Comparison of ENCODE assay signal across 10 cellular contexts in genomic region chr5:141835928-141836667, GRCh38. TPM values are rescaled to one million over a fixed set of nuclear protein-coding genes. Genes with fewer than 3 reads are reported as not detected.
A peak's percentile ranks its signal among the peaks of the same experiment; 100 is the strongest.
DNase-seq lines count a peak whose midpoint lies in the region; ATAC-seq, FAIRE-seq and TF ChIP-seq lines count a peak whose summit lies in the region.
"Had no signal": no experiment of that assay in that cellular context is flagged by ENCODE, and none has a peak within 500 bp of the region (broad histone marks: within the 10 kb centered on the region; RNA-seq: fewer than 3 reads in every experiment).

No MANE protein-coding gene starts in this region.

- intact Hi-C loops in uterus (cut with DNase I; ENCODE audit: low total_unique reads) = no loop called here

- H3K9ac ChIP-seq in H1 (replicated peaks in 1 of 4; ENCODE audit: extremely low read depth in 1 of 4, low read depth in 3 of 4, low read length in 3 of 4) = no peak overlapping the region

- H2BK20ac ChIP-seq in H1 (ENCODE audit: low read length) = peak overlapping the region; percentile 92

- H3K9me3 ChIP-seq in H1 (ENCODE audit: insufficient read depth in 2 of 2, low read depth in 1 of 2, low read length in 1 of 2) = no peaks in the 10 kb centered on the region
- no peaks in the 10 kb centered on the region for H3K9me3 ChIP-seq in uterus

- no peaks in the 10 kb centered on the region for H3K79me1 ChIP-seq in H1 (ENCODE audit: low read depth, low read length)

- H4K5ac ChIP-seq in H1 (ENCODE audit: insufficient read length, low read depth, low read length) = no peak overlapping the region

- H3K4me2 ChIP-seq in H1 (ENCODE audit: insufficient read depth in 1 of 2, low read depth in 2 of 2, low read length in 2 of 2) = peak overlapping the region in 1 of 2 experiments; percentile 7; a peak in 3 of 4 replicates

- no peak overlapping the region for H2AFZ ChIP-seq in H1 (ENCODE audit: low read length)

- H4K8ac ChIP-seq in H1 (ENCODE audit: extremely low read depth, insufficient read depth, low read length) = no peak overlapping the region

- H3K4me1 Mint-ChIP-seq in activated T-cell treated with anti-CD3 and anti-CD28 coated beads, Interleukin-2, amount 50 U/mL, for 4 hours (ENCODE audit: low read depth) = peaks cover 11% of the 10 kb centered on the region
- peaks cover 37% of the 10 kb centered on the region for H3K4me1 Mint-ChIP-seq in mesothelial cell of epicardium
- H3K4me1 Mint-ChIP-seq: activated CD8-positive, alpha-beta memory T cell treated with anti-CD3 and anti-CD28 coated beads, Interleukin-2, amount 10 ng/mL, durations not matched to agents 7 days and 5 days had no signal

- TF ChIP-seq EP300 in H1 (IDR thresholded peaks at IDR 0.05; ENCODE audit: borderline replicate concordance in 1 of 2, low read depth in 2 of 2, low read length in 2 of 2) = no peak

- H3K4me1 ChIP-seq in H1 (replicated peaks in 1 of 4; ENCODE audit: control insufficient read depth in 3 of 4, insufficient read depth in 4 of 4, low read length in 3 of 4) (peaks cover 31 to 46% (median 43%) of the 10 kb centered on the region in 4 experiments), uterus (peaks cover 0 to 13% of the 10 kb centered on the region in 2 donors)

- peak overlapping the region; percentile 12 for H3K27ac Mint-ChIP-seq in mesothelial cell of epicardium
- H3K27ac Mint-ChIP-seq: activated CD8-positive, alpha-beta memory T cell treated with anti-CD3 and anti-CD28 coated beads, Interleukin-2, amount 10 ng/mL, durations not matched to agents 7 days and 5 days had no signal

- peak overlapping the region; percentile 51 for H2BK12ac ChIP-seq in H1 (ENCODE audit: low read depth, low read length)

- no peak overlapping the region for H3K56ac ChIP-seq in H1 (replicated peaks; ENCODE audit: insufficient read length, low read depth, low read length)

- peak overlapping the region; percentile 68 for H3K18ac ChIP-seq in H1 (ENCODE audit: extremely low read depth, low read length)

- no peaks in the 10 kb centered on the region for H3K79me2 ChIP-seq in H1 (ENCODE audit: control insufficient read depth in 1 of 2, insufficient read depth in 2 of 2, low read length in 2 of 2)

- WGBS in H1 (ENCODE audit: extremely low coverage in 1 of 2, insufficient coverage in 1 of 2, insufficient read length in 1 of 2, insufficient replicate concordance in 2 of 2, low coverage in 1 of 2, low lambda C conversion rate in 2 of 2, missing lambda C conversion rate in 1 of 2), 2 experiments = 63% methylated on average over 13 of the region's 13 CpGs; no CpG with 5 or more reads in 1 of the 2 experiments

- H3K27me3 Mint-ChIP-seq in activated T-cell treated with anti-CD3 and anti-CD28 coated beads, Interleukin-2, amount 50 U/mL, for 4 hours (ENCODE audit: low read depth) = peaks cover 12% of the 10 kb centered on the region
- H3K27me3 Mint-ChIP-seq in mesothelial cell of epicardium (ENCODE audit: low read depth) = peaks cover 11% of the 10 kb centered on the region

- no peaks in the 10 kb centered on the region for H4K20me1 ChIP-seq in H1 (replicated peaks in 1 of 2; ENCODE audit: control insufficient read depth in 1 of 2, insufficient read depth in 2 of 2, low read length in 2 of 2)

- peak overlapping the region; percentile 44 for H2BK120ac ChIP-seq in H1 (replicated peaks; ENCODE audit: low read depth, low read length)

- no peak overlapping the region for H3K14ac ChIP-seq in H1 (ENCODE audit: insufficient read length)

- H3K36me3 Mint-ChIP-seq in activated T-cell treated with anti-CD3 and anti-CD28 coated beads, Interleukin-2, amount 50 U/mL, for 4 hours (ENCODE audit: insufficient read depth) = no peaks in the 10 kb centered on the region
- no peaks in the 10 kb centered on the region for H3K36me3 Mint-ChIP-seq in mesothelial cell of epicardium
- H3K36me3 Mint-ChIP-seq: activated CD8-positive, alpha-beta memory T cell treated with anti-CD3 and anti-CD28 coated beads, Interleukin-2, amount 10 ng/mL, durations not matched to agents 7 days and 5 days had no signal

- no peaks in the 10 kb centered on the region for H3K36me3 ChIP-seq in H1 (ENCODE audit: control insufficient read depth in 2 of 4, insufficient read depth in 4 of 4, low read length in 3 of 4)
- no peaks in the 10 kb centered on the region for H3K36me3 ChIP-seq in uterus

- no peak for ATAC-seq in activated T-cell treated with anti-CD3 and anti-CD28 coated beads, Interleukin-2, amount 50 U/mL, for 4 hours
- ATAC-seq: activated CD8-positive, alpha-beta memory T cell treated with anti-CD3 and anti-CD28 coated beads, Interleukin-2, amount 10 ng/mL, durations not matched to agents 7 days and 5 days had no signal

- peak overlapping the region; percentile 47; the same call in 1 of the 2 replicates for H2BK15ac ChIP-seq in H1 (ENCODE audit: low read length)

- FAIRE-seq in H1 (lab: Jason Lieb, UNC) (no peak), GM19239 (lab: Jason Lieb, UNC) (no peak)

- CTCF ChIA-PET in H1 (lab: Charles Lee; ENCODE audit: partially characterized antibody) = interaction anchor here (0.7 to 17.3 kb wide), 19 partner anchors 9 to 134 kb away, joined by 3 to 273 read pairs (median 4); partner anchors contain the start of genes PCDH1 and RNF14

- H3K23me2 ChIP-seq in H1 (ENCODE audit: low read depth, low read length) = no peaks in the 10 kb centered on the region; the same call in 1 of the 2 replicates

- peak overlapping the region; percentile 45 for H2AK5ac ChIP-seq in H1 (ENCODE audit: low read depth, low read length)

- TF ChIP-seq CTCF in H1 (IDR thresholded peaks at IDR 0.05; ENCODE audit: control extremely low read depth in 1 of 3, insufficient read depth in 1 of 3, low read depth in 1 of 3, low read length in 3 of 3) = no peak
- TF ChIP-seq CTCF in mesothelial cell of epicardium (IDR thresholded peaks at IDR 0.05; ENCODE audit: unreplicated experiment) = no peak
- no peak for TF ChIP-seq CTCF in uterus (IDR thresholded peaks at IDR 0.05)

- H3K23ac ChIP-seq in H1 (ENCODE audit: insufficient read length) = no peak overlapping the region

- no peaks in the 10 kb centered on the region for H3K9me3 Mint-ChIP-seq in activated T-cell treated with anti-CD3 and anti-CD28 coated beads, Interleukin-2, amount 50 U/mL, for 4 hours
- H3K9me3 Mint-ChIP-seq in mesothelial cell of epicardium = peaks cover 6% of the 10 kb centered on the region

- no peak for TF ChIP-seq RAD21 in H1 (IDR thresholded peaks at IDR 0.05 in 1 of 2, conservative IDR thresholded peaks at IDR 0.05 in 1 of 2; ENCODE audit: low read depth in 2 of 2, low read length in 2 of 2)

- 0 out of 2 replicates have a peak overlapping the region, but pooled peaks have one; percentile 14 for H3K27ac ChIP-seq in H1 (ENCODE audit: low read depth, low read length)
- H3K27ac ChIP-seq in uterus = peak overlapping the region; percentile 49 to 73

- TF ChIP-seq POLR2A in H1 (IDR thresholded peaks at IDR 0.05; ENCODE audit: control extremely low read depth in 1 of 2, low read depth in 2 of 2, low read length in 2 of 2) (no peak), uterus (IDR thresholded peaks at IDR 0.05) (no peak)

- DNase-seq in activated T-cell treated with anti-CD3 and anti-CD28 coated beads, Interleukin-2, amount 50 U/mL, for 4 hours = no peak
- no peak for DNase-seq in activated T-cell treated with anti-CD3 and anti-CD28 coated beads, Interleukin-2, amount 50 U/mL, for 1 hour
- DNase-seq in H1 (ENCODE audit: low read depth in 1 of 2, low spot score in 2 of 2) (no peak), mesothelial cell of epicardium (ENCODE audit: low spot score in 2 of 2, unreplicated experiment in 2 of 2) (no peak), uterus (peak in 1 of 2 donors; percentile 57), amniotic stem cell (lab: John Stamatoyannopoulos, UW) (no peak), GM19239 (ENCODE audit: insufficient read length, low spot score) (no peak), ureter (ENCODE audit: low spot score) (no peak)
- DNase-seq: activated CD8-positive, alpha-beta memory T cell treated with anti-CD3 and anti-CD28 coated beads, Interleukin-2, amount 10 ng/mL, durations not matched to agents 7 days and 5 days; NCI-H526 treated with DMSO at 0.1 percent for 48 hours had no signal

- H3K4me3 ChIP-seq in H1 (ENCODE audit: extremely low read depth in 1 of 4, insufficient read depth in 2 of 4, low read depth in 3 of 4, low read length in 4 of 4) (no peak overlapping the region), uterus (no peak overlapping the region)

- peak overlapping the region; percentile 82 for H4K91ac ChIP-seq in H1 (replicated peaks; ENCODE audit: insufficient read length, low read length)

- POLR2A ChIA-PET in H1 (lab: Charles Lee; ENCODE audit: partially characterized antibody) = interaction anchor here (0.9 to 7.9 kb wide), 12 partner anchors 9 to 78 kb away, joined by 3 to 121 read pairs (median 12); partner anchors contain the start of gene PCDH1

- H2BK5ac ChIP-seq in H1 (ENCODE audit: low read depth, low read length) = peak overlapping the region; percentile 91; the same call in 1 of the 2 replicates

- H3K27me3 ChIP-seq in H1 (replicated peaks in 1 of 4; ENCODE audit: control insufficient read depth in 3 of 4, extremely low read depth in 1 of 4, insufficient read depth in 3 of 4, low read length in 3 of 4) = no peaks in the 10 kb centered on the region
- no peaks in the 10 kb centered on the region for H3K27me3 ChIP-seq in uterus

- H3K4ac ChIP-seq in H1 (replicated peaks; ENCODE audit: insufficient read length, low read depth, low read length) = peak overlapping the region; percentile 40

- H3K4me3 Mint-ChIP-seq in activated T-cell treated with anti-CD3 and anti-CD28 coated beads, Interleukin-2, amount 50 U/mL, for 4 hours = peak overlapping the region; percentile 29
- H3K4me3 Mint-ChIP-seq in mesothelial cell of epicardium = no peak overlapping the region
- H3K4me3 Mint-ChIP-seq: activated CD8-positive, alpha-beta memory T cell treated with anti-CD3 and anti-CD28 coated beads, Interleukin-2, amount 10 ng/mL, durations not matched to agents 7 days and 5 days had no signal

TF ChIP-seq in H1, 55 proteins besides CTCF, POLR2A, EP300 and RAD21 (continues in another document):
- TF ChIP-seq MAX (IDR thresholded peaks at IDR 0.05) = no peak

RNA-seq across cellular contexts. Expression of gene PCDH1, which starts 42.1 kb away (rescaled TPM):
- under 1 TPM; 0.05 to 0.24 (median 0.14) TPM for total RNA-seq in activated T-cell treated with anti-CD3 and anti-CD28 coated beads, Interleukin-2, amount 50 U/mL, for 4 hours
- total RNA-seq in H1 (2021; fragmentation: NEBNext Ultra II Directional; extraction: Animal tissue kit (Norgen Biotek cat#: 25700)) = 101 and 106 TPM in 2 replicates
- 102 and 120 TPM in 2 replicates for polyA plus RNA-seq in H1 (2011; rRNA removed)
- 88.6 TPM for polyA plus RNA-seq in H1 (2011; cell fraction: cytosol; rRNA removed)
- 154 TPM for polyA plus RNA-seq in H1 (2011; cell fraction: nucleus; rRNA removed)
- 74.4 to 110 TPM (median 100 TPM) in 4 replicates for polyA plus RNA-seq in H1 (2012, experiment 1 of 2)
- 97.8 TPM for polyA plus RNA-seq in H1 (2012, experiment 2 of 2)
- 130 TPM for polyA plus RNA-seq in H1 (2013, experiment 1 of 2)
- polyA plus RNA-seq in H1 (2013, experiment 2 of 2) = 120 TPM
- polyA minus RNA-seq in H1 (2011; rRNA and poly(A)+ RNA removed) = 292 and 318 TPM in 2 replicates
- 143 TPM for polyA minus RNA-seq in H1 (2011; cell fraction: cytosol; rRNA and poly(A)+ RNA removed)
- 96.9 TPM for polyA minus RNA-seq in H1 (2011; cell fraction: nucleus; rRNA and poly(A)+ RNA removed)
- total RNA-seq in mesothelial cell of epicardium (5.1 to 6.1 TPM (median 5.4 TPM) in 3 replicates), uterus (10 to 100 TPM; 29.2 to 46.7 (median 31.5) TPM), ureter (127 TPM)
- total RNA-seq: activated CD8-positive, alpha-beta memory T cell treated with anti-CD3 and anti-CD28 coated beads, Interleukin-2, amount 10 ng/mL, durations not matched to agents 7 days and 5 days had no signal
